18 cellular contexts compared by ENCODE assay signal in genomic region chr4:1632109-1633104, GRCh38. TPM values are rescaled to one million over a fixed set of nuclear protein-coding genes. Genes with fewer than 3 reads are reported as not detected.
"Had no signal": no experiment of that assay in that cellular context is flagged by ENCODE, and none has a peak within 500 bp of the region (broad histone marks: within the 10 kb centered on the region; RNA-seq: fewer than 3 reads in every experiment).

No MANE protein-coding gene starts in this region.

- H3K4me3 ChIP-seq: coronary artery, lung, prostate gland, spleen, stomach, testis had no signal

- H3K27me3 ChIP-seq: testis had no signal

- H3K9me3 ChIP-seq: prostate gland, spleen, testis had no signal

- H3K4me3 Mint-ChIP-seq: activated B cell treated with CpG ODN at 0.5 μM for 24 hours; activated CD8-positive, alpha-beta T cell treated with anti-CD3 and anti-CD28 coated beads for 36 hours; activated T-cell treated with anti-CD3 and anti-CD28 coated beads, Interleukin-2, amount 50 U/mL, for 4 hours; central memory CD8-positive, alpha-beta T cell; immature natural killer cell had no signal

- DNase-seq: activated B cell treated with CpG ODN at 0.5 μM for 24 hours; activated CD4-positive, alpha-beta T cell treated with anti-CD3 and anti-CD28 coated beads for 48 hours; activated CD8-positive, alpha-beta T cell treated with anti-CD3 and anti-CD28 coated beads for 36 hours; activated effector memory CD4-positive, alpha-beta T cell treated with Interleukin-2 at 50 U/mL for 16 hours; activated naive CD4-positive, alpha-beta T cell treated with anti-CD3 and anti-CD28 coated beads, Interleukin-2, amount 50 U/mL, for 16 hours; activated T-cell treated with anti-CD3 and anti-CD28 coated beads, Interleukin-2, amount 50 U/mL, for 4 hours; foreskin melanocyte; immature natural killer cell; midbrain; spleen; stomach; testis had no signal

- H3K4me1 ChIP-seq: prostate gland, testis had no signal

- H3K4me1 Mint-ChIP-seq: activated B cell treated with CpG ODN at 0.5 μM for 24 hours; central memory CD8-positive, alpha-beta T cell; immature natural killer cell had no signal

- H3K27me3 Mint-ChIP-seq: activated B cell treated with CpG ODN at 0.5 μM for 24 hours; activated CD8-positive, alpha-beta T cell treated with anti-CD3 and anti-CD28 coated beads for 36 hours had no signal

- H3K36me3 Mint-ChIP-seq: immature natural killer cell had no signal

- H3K9me3 Mint-ChIP-seq: activated B cell treated with CpG ODN at 0.5 μM for 24 hours; activated CD8-positive, alpha-beta T cell treated with anti-CD3 and anti-CD28 coated beads for 36 hours; activated T-cell treated with anti-CD3 and anti-CD28 coated beads, Interleukin-2, amount 50 U/mL, for 4 hours; central memory CD8-positive, alpha-beta T cell; immature natural killer cell had no signal

- ATAC-seq: activated CD8-positive, alpha-beta T cell treated with anti-CD3 and anti-CD28 coated beads for 36 hours; activated T-cell treated with anti-CD3 and anti-CD28 coated beads, Interleukin-2, amount 50 U/mL, for 4 hours; sciatic nerve had no signal

- H3K27ac Mint-ChIP-seq: activated B cell treated with CpG ODN at 0.5 μM for 24 hours; activated CD8-positive, alpha-beta T cell treated with anti-CD3 and anti-CD28 coated beads for 36 hours; immature natural killer cell had no signal

- H3K27ac ChIP-seq: coronary artery, prostate gland, spleen, stomach, testis had no signal

- H3K36me3 ChIP-seq: prostate gland, spleen, stomach had no signal

RNA-seq across cellular contexts. Expression of gene FAM53A, which starts 51.7 kb away (rescaled TPM):
- polyA plus RNA-seq: neural cell had no signal
